ENCODE assay signal across 20 cellular contexts in the genomic region with DNA sequence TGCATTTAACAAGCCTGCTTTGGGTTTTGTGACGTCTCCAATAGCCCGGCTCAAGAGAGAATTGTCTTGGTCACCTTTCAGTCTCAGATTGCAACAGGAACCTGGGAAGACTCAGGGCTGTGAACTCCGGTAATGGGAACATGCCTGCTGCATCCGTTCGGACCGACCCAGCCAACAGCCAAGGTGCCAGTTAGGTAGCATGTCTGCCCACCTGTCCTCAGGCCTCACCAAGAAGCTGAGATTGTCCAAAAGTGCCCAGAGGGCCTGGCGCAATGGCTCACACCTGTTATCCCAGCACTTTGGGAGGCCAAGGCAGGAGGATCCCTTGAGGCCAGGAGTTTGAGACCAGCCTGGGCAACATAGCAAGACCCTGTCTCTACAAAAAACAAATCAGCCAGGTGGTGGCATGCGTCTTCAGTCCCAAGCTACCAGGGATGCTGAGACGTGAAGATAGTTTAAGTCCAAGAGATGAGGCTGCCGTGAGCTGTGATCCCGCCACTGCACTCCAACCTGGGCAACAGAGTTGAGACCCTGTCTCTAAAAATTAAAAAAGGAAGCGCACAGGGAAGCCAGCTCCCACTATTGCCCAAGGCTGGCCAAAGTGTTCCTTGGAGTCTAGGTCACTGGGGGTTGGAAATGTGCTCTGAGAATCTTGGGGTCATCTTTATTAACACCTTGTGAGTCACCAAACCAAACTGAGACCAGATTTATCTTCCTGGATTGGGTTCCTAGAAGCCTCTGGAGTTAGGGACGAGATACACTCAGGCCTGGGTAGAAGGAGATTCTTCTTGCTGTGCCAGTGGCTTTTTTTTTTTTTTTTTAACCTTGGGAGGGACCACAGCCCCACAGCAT. TPM values are rescaled to one million over a fixed set of nuclear protein-coding genes. Genes with fewer than 3 reads are reported as not detected.
DNase-seq lines count a peak whose midpoint lies in the region; ATAC-seq, FAIRE-seq and TF ChIP-seq lines count a peak whose summit lies in the region.
"Had no signal": no experiment of that assay in that cellular context is flagged by ENCODE, and none has a peak within 500 bp of the region (broad histone marks: within the 10 kb centered on the region; RNA-seq: fewer than 3 reads in every experiment).

No MANE protein-coding gene starts in this region.

- no TSS peak for BruUV-seq in MCF 10A (replicated peaks; lab: Mats Ljungman, UMichigan)

- H3K27ac Mint-ChIP-seq in MCF 10A (ENCODE audit: low read depth, unreplicated experiment) (peak overlapping the region; percentile 92), astrocyte (ENCODE audit: unreplicated experiment) (no peak overlapping the region)
- H3K27ac Mint-ChIP-seq: activated CD8-positive, alpha-beta T cell treated with anti-CD3 and anti-CD28 coated beads, Interleukin-2, amount 10 ng/mL, durations not matched to agents 7 days and 5 days; activated T-helper 1 cell treated with anti-CD3 and anti-CD28 coated beads, Interleukin-12 subunit alpha, Interleukin-12 subunit beta, Interleukin-2, Interleukin-4 antibody, amounts not matched to agents 30 ng/mL and 10 ng/mL and 1 ng/mL, durations not matched to agents 14 hours and 24 hours and 36 hours; endodermal cell had no signal

- TF ChIP-seq POLR2A in breast epithelium (IDR thresholded peaks at IDR 0.05) (no peak), transverse colon (IDR thresholded peaks at IDR 0.05) (no peak)

- no peak overlapping the region for H2AFZ ChIP-seq in astrocyte (ENCODE audit: low read depth, low read length)
- no peak overlapping the region for H2AFZ ChIP-seq in keratinocyte (ENCODE audit: control insufficient read depth, low read length)

- H3K79me2 ChIP-seq in astrocyte (ENCODE audit: insufficient read depth, low read length) (peaks cover 29% of the 10 kb centered on the region), keratinocyte (ENCODE audit: control insufficient read depth, insufficient read depth, low read length) (peaks cover 22% of the 10 kb centered on the region)

- POLR2A ChIA-PET in MCF 10A (lab: Yijun Ruan, JAX), result interaction anchor here (0.9 to 22.3 kb wide), 4 partner anchors 11 to 59 kb away, joined by 4 to 752 read pairs (median 88); a partner anchor contains a TSS

- dilution Hi-C loops in keratinocyte (cut with MboI; ENCODE audit: extremely low pct_ligation_motif_present, low sequenced_read_pairs), result no loop called here

- no peaks in the 10 kb centered on the region for H3K27me3 Mint-ChIP-seq in MCF 10A (ENCODE audit: insufficient read depth, unreplicated experiment)
- no peaks in the 10 kb centered on the region for H3K27me3 Mint-ChIP-seq in astrocyte (ENCODE audit: low read depth, unreplicated experiment)

- WGBS in transverse colon (ENCODE audit: low coverage in 1 of 2), 2 donors, result 76 to 94% methylated on average over 2 to 13 of the region's 13 CpGs

- FAIRE-seq in astrocyte (lab: Jason Lieb, UNC), result no peak
- FAIRE-seq in keratinocyte (lab: Jason Lieb, UNC), result peak; percentile 71
- FAIRE-seq: GM18507 had no signal

- H3K9me3 Mint-ChIP-seq in MCF 10A (ENCODE audit: unreplicated experiment), result no peaks in the 10 kb centered on the region
- no peaks in the 10 kb centered on the region for H3K9me3 Mint-ChIP-seq in astrocyte (ENCODE audit: unreplicated experiment)

- H3K9me3 ChIP-seq in breast epithelium (no peaks in the 10 kb centered on the region), astrocyte (ENCODE audit: insufficient read depth, low read depth, low read length) (no peaks in the 10 kb centered on the region), keratinocyte (ENCODE audit: control insufficient read depth, low read depth, low read length) (no peaks in the 10 kb centered on the region), transverse colon (no peaks in the 10 kb centered on the region)
- H3K9me3 ChIP-seq: HAP-1, neutrophil had no signal

- H4K20me1 ChIP-seq in astrocyte (ENCODE audit: insufficient read depth, low read length) (peaks cover 48% of the 10 kb centered on the region), keratinocyte (ENCODE audit: control insufficient read depth, extremely low read depth, insufficient read depth, low read length) (no peaks in the 10 kb centered on the region)

- H3K4me1 Mint-ChIP-seq in MCF 10A (ENCODE audit: insufficient read depth, unreplicated experiment) (peaks cover 29% of the 10 kb centered on the region), astrocyte (ENCODE audit: low read depth, unreplicated experiment) (peaks cover 21% of the 10 kb centered on the region)

- H3K27ac ChIP-seq in breast epithelium (no peak overlapping the region), astrocyte (ENCODE audit: low read depth, low read length) (peak overlapping the region; percentile 83), keratinocyte (ENCODE audit: control insufficient read depth, insufficient read depth, low read length) (peak overlapping the region; percentile 96), transverse colon (peak overlapping the region; percentile 10 to 58 (median 44))
- H3K27ac ChIP-seq: neutrophil had no signal

- H3K27me3 ChIP-seq in breast epithelium (no peaks in the 10 kb centered on the region), astrocyte (ENCODE audit: insufficient read depth, low read length) (no peaks in the 10 kb centered on the region), keratinocyte (ENCODE audit: control insufficient read depth, extremely low read depth, insufficient read depth, low read length) (no peaks in the 10 kb centered on the region), transverse colon (no peaks in the 10 kb centered on the region)
- H3K27me3 ChIP-seq: neutrophil had no signal

- H3K36me3 ChIP-seq in breast epithelium (peaks cover 4% of the 10 kb centered on the region), astrocyte (ENCODE audit: insufficient read depth, low read length) (peaks cover 30% of the 10 kb centered on the region), keratinocyte (ENCODE audit: control insufficient read depth in 2 of 2, extremely low read depth in 1 of 2, insufficient read depth in 2 of 2, low read length in 2 of 2) (peaks cover 22 to 35% of the 10 kb centered on the region in 2 experiments), transverse colon (peaks cover 0 to 40% (median 16%) of the 10 kb centered on the region in 4 donors)
- H3K36me3 ChIP-seq: neutrophil had no signal

- H3K4me3 ChIP-seq in breast epithelium (no peak overlapping the region), astrocyte (ENCODE audit: insufficient read depth, low read depth, low read length) (no peak overlapping the region), keratinocyte (ENCODE audit: control insufficient read depth in 2 of 3, extremely low read depth in 1 of 3, insufficient read depth in 2 of 3, low read depth in 1 of 3, low read length in 3 of 3) (no peak overlapping the region), transverse colon (no peak overlapping the region)
- H3K4me3 ChIP-seq: HAP-1 had no signal

- H3K36me3 Mint-ChIP-seq in MCF 10A (ENCODE audit: insufficient read depth, unreplicated experiment) (peaks cover 62% of the 10 kb centered on the region), astrocyte (ENCODE audit: low read depth, unreplicated experiment) (peaks cover 23% of the 10 kb centered on the region)

- H3K4me2 ChIP-seq in astrocyte (ENCODE audit: low read length) (peak overlapping the region; percentile 32), keratinocyte (ENCODE audit: control insufficient read depth, extremely low read depth, insufficient read depth, low read depth, low read length) (peak overlapping the region; percentile 34)

- CTCF ChIA-PET in MCF 10A (lab: Yijun Ruan, JAX), result interaction anchor here (0.6 to 2.0 kb wide), 3 partner anchors 19 to 747 kb away, joined by 3 to 4 read pairs (median 4); no protein-coding TSS in a partner anchor

- no peak for TF ChIP-seq EP300 in transverse colon (IDR thresholded peaks at IDR 0.05; ENCODE audit: low read depth)

- no peak for TF ChIP-seq CTCF in MCF 10A (IDR thresholded peaks at IDR 0.05; ENCODE audit: unreplicated experiment)
- no peak for TF ChIP-seq CTCF in breast epithelium (IDR thresholded peaks at IDR 0.05)
- no peak for TF ChIP-seq CTCF in astrocyte (IDR thresholded peaks at IDR 0.05; ENCODE audit: insufficient read depth, low read depth, low read length)
- TF ChIP-seq CTCF in keratinocyte (optimal IDR thresholded peaks at IDR 0.05 in 1 of 3, IDR thresholded peaks at IDR 0.05 in 1 of 3, conservative IDR thresholded peaks at IDR 0.05 in 1 of 3; ENCODE audit: extremely low read depth in 1 of 3, insufficient read depth in 2 of 3, low read length in 3 of 3), result no peak
- no peak for TF ChIP-seq CTCF in transverse colon (IDR thresholded peaks at IDR 0.05)

- H3K9me1 ChIP-seq in keratinocyte (ENCODE audit: control insufficient read depth, extremely low read depth, insufficient read depth, low read length), result peaks cover 3% of the 10 kb centered on the region

- H3K9ac ChIP-seq in astrocyte (ENCODE audit: low read length) (peak overlapping the region; percentile 63), keratinocyte (ENCODE audit: control insufficient read depth, extremely low read depth, insufficient read depth, low read length) (peak overlapping the region; percentile 34)

- in situ Hi-C loops in transverse colon (cut with MboI; ENCODE audit: low pct_ligation_motif_present in 1 of 4, low pct_unique_long_range_greater_than_20kb in 1 of 4, low sequenced_read_pairs in 3 of 4), result loop anchor here in 1 of 4 donors (25.0 kb wide), 1 partner anchor 159 kb away; no protein-coding TSS in a partner anchor

- intact Hi-C loops in MCF 10A (cut with micrococcal nuclease), result no loop called here
- intact Hi-C loops in breast epithelium (cut with DNase I; ENCODE audit: low total_unique reads), result no loop called here
- intact Hi-C loops in transverse colon (cut with DNase I; ENCODE audit: low total_unique reads), result no loop called here
- intact Hi-C loops in posterior vena cava (cut with DNase I), result no loop called here

- no peak for ATAC-seq in GM19397 (IDR thresholded peaks at IDR 0.05; ENCODE audit: unreplicated experiment)
- ATAC-seq: activated CD8-positive, alpha-beta T cell treated with anti-CD3 and anti-CD28 coated beads, Interleukin-2, amount 10 ng/mL, durations not matched to agents 7 days and 5 days had no signal

- H3K4me1 ChIP-seq in breast epithelium (no peaks in the 10 kb centered on the region), astrocyte (ENCODE audit: insufficient read depth, low read length) (peaks cover 44% of the 10 kb centered on the region), keratinocyte (ENCODE audit: control insufficient read depth, extremely low read depth, insufficient read depth, low read length) (peaks cover 77% of the 10 kb centered on the region), transverse colon (peaks cover 0 to 11% (median 2%) of the 10 kb centered on the region in 4 donors)
- H3K4me1 ChIP-seq: HAP-1 had no signal

- H3K4me3 Mint-ChIP-seq in MCF 10A (ENCODE audit: unreplicated experiment) (no peak overlapping the region), astrocyte (ENCODE audit: unreplicated experiment) (no peak overlapping the region)
- H3K4me3 Mint-ChIP-seq: activated CD8-positive, alpha-beta T cell treated with anti-CD3 and anti-CD28 coated beads, Interleukin-2, amount 10 ng/mL, durations not matched to agents 7 days and 5 days; activated T-helper 1 cell treated with anti-CD3 and anti-CD28 coated beads, Interleukin-12 subunit alpha, Interleukin-12 subunit beta, Interleukin-2, Interleukin-4 antibody, amounts not matched to agents 30 ng/mL and 10 ng/mL and 1 ng/mL, durations not matched to agents 14 hours and 24 hours and 36 hours; endodermal cell had no signal

- DNase-seq in MCF 10A (ENCODE audit: unreplicated experiment) (peak; percentile 40), breast epithelium (ENCODE audit: low spot score in 2 of 2) (no peak), astrocyte (ENCODE audit: low read depth) (no peak), keratinocyte (ENCODE audit: low read depth, low spot score) (no peak), transverse colon (no peak), Kasumi-1 (lab: John Stamatoyannopoulos, UW) (no peak), posterior vena cava (ENCODE audit: low spot score) (no peak)
- DNase-seq: 8988T; activated CD8-positive, alpha-beta T cell treated with anti-CD3 and anti-CD28 coated beads, Interleukin-2, amount 10 ng/mL, durations not matched to agents 7 days and 5 days; endodermal cell; glutamatergic neuron; MV-4-11; NCI-H69; stimulated activated CD4-positive, alpha-beta T cell treated with anti-CD3 and anti-CD28 coated beads, Interleukin-4, amount 100 ng/mL, for 1 hour; T-helper 1 cell had no signal

RNA-seq across cellular contexts. Expression of a gene that starts 26.9 kb away (rescaled TPM):
- total RNA-seq in MCF 10A (2022), result 53.7 and 55.2 TPM in 2 replicates
- 10 to 100 TPM; 17.1 to 29.9 (median 23.9) TPM for total RNA-seq in breast epithelium
- total RNA-seq in astrocyte, result 68.4 and 71.6 TPM in 2 replicates
- 15.2 to 84.7 TPM (median 26.2 TPM) in 3 replicates for polyA plus RNA-seq in keratinocyte
- 419 TPM for polyA plus RNA-seq in keratinocyte (2011; ENCODE audit: low read depth)
- polyA plus RNA-seq in keratinocyte (2011; cell fraction: cytosol; rRNA removed), result 51.0 and 71.3 TPM in 2 replicates
- polyA plus RNA-seq in keratinocyte (2011; cell fraction: nucleus; rRNA removed), result 98.1 and 123 TPM in 2 replicates
- polyA plus RNA-seq in keratinocyte (2012; ENCODE audit: low replicate concordance), result 152 and 176 TPM in 2 replicates
- 14.0 to 96.2 TPM (median 28.4 TPM) in 3 replicates for polyA minus RNA-seq in keratinocyte
- 65.0 TPM for polyA minus RNA-seq in keratinocyte (2011; cell fraction: cytosol; rRNA and poly(A)+ RNA removed)
- 43.2 and 64.7 TPM in 2 replicates for polyA minus RNA-seq in keratinocyte (2011; cell fraction: nucleus; rRNA and poly(A)+ RNA removed)
- total RNA-seq in transverse colon, result 10 to 100 TPM; 22.5 to 85.7 (median 32.4) TPM
- total RNA-seq in posterior vena cava, result 10 to 100 TPM; 52.6 to 65.2 TPM

RNA-seq across cellular contexts. Expression of a gene that starts 47.7 kb away (rescaled TPM):
- total RNA-seq in MCF 10A (2022) (10.3 and 14.9 TPM in 2 replicates), breast epithelium (10 to 100 TPM; 13.1 to 15.1 (median 14.6) TPM), astrocyte (101 and 102 TPM in 2 replicates), transverse colon (10 to 100 TPM; 11.6 to 24.6 (median 16.6) TPM), posterior vena cava (10 to 100 TPM; 10.5 to 21.9 TPM)
- 12.1 to 21.1 TPM (median 20.2 TPM) in 3 replicates for polyA plus RNA-seq in keratinocyte
- 8.3 TPM for polyA plus RNA-seq in keratinocyte (2011; ENCODE audit: low read depth)
- 11.9 and 17.5 TPM in 2 replicates for polyA plus RNA-seq in keratinocyte (2011; cell fraction: cytosol; rRNA removed)
- 21.4 and 25.6 TPM in 2 replicates for polyA plus RNA-seq in keratinocyte (2011; cell fraction: nucleus; rRNA removed)
- 7.6 and 19.0 TPM in 2 replicates for polyA plus RNA-seq in keratinocyte (2012; ENCODE audit: low replicate concordance)
- 7.1 to 19.7 TPM (median 8.4 TPM) in 3 replicates for polyA minus RNA-seq in keratinocyte
- polyA minus RNA-seq in keratinocyte (2011; cell fraction: cytosol; rRNA and poly(A)+ RNA removed), result 10.6 TPM
- 15.1 and 37.9 TPM in 2 replicates for polyA minus RNA-seq in keratinocyte (2011; cell fraction: nucleus; rRNA and poly(A)+ RNA removed)

Comparison
In these comparisons a context has a peak if more than half of its experiments do, and no peak if none do; other contexts are left out.
1. H3K27ac ChIP-seq: peak in astrocyte (single experiment), keratinocyte (single experiment) and transverse colon (4 of 4); none in breast epithelium (0 of 2).